Comparison of ENCODE assay signal across 15 cellular contexts in genomic region chr2:9280204-9280603, GRCh38.
"Had no signal": no experiment of that assay in that cellular context is flagged by ENCODE, and none has a peak within 500 bp of the region (broad histone marks: within the 10 kb centered on the region; RNA-seq: fewer than 3 reads in every experiment).

No MANE protein-coding gene starts in this region.

- H3K4me1 Mint-ChIP-seq: activated CD4-positive, alpha-beta memory T cell treated with anti-CD3 and anti-CD28 coated beads, Interleukin-2, amount 10 ng/mL, durations not matched to agents 7 days and 5 days; activated naive CD4-positive, alpha-beta T cell treated with anti-CD3 and anti-CD28 coated beads, Interleukin-2, amount 50 U/mL, for 24 hours; stimulated activated effector memory CD8-positive, alpha-beta T cell treated with anti-CD3 and anti-CD28 coated beads, Interleukin-12 subunit alpha, Interleukin-12 subunit beta, amount 100 ng/mL, for 72 hours had no signal

- H3K4me3 Mint-ChIP-seq: activated CD4-positive, alpha-beta memory T cell treated with anti-CD3 and anti-CD28 coated beads, Interleukin-2, amount 10 ng/mL, durations not matched to agents 7 days and 5 days; activated naive CD4-positive, alpha-beta T cell treated with anti-CD3 and anti-CD28 coated beads, Interleukin-2, amount 50 U/mL, for 24 hours; activated T-cell treated with anti-CD3 and anti-CD28 coated beads, Interleukin-2, amount 50 U/mL, for 4 hours; endodermal cell; neural crest cell; stimulated activated effector memory CD8-positive, alpha-beta T cell treated with anti-CD3 and anti-CD28 coated beads, Interleukin-12 subunit alpha, Interleukin-12 subunit beta, amount 100 ng/mL, for 72 hours; WTC11 had no signal

- H3K9me3 ChIP-seq: adrenal gland, gastrocnemius medialis, heart right ventricle, ovary had no signal

- H3K27ac Mint-ChIP-seq: activated CD4-positive, alpha-beta memory T cell treated with anti-CD3 and anti-CD28 coated beads, Interleukin-2, amount 10 ng/mL, durations not matched to agents 7 days and 5 days; activated naive CD4-positive, alpha-beta T cell treated with anti-CD3 and anti-CD28 coated beads, Interleukin-2, amount 50 U/mL, for 24 hours; endodermal cell; stimulated activated effector memory CD8-positive, alpha-beta T cell treated with anti-CD3 and anti-CD28 coated beads, Interleukin-12 subunit alpha, Interleukin-12 subunit beta, amount 100 ng/mL, for 72 hours had no signal

- H3K36me3 Mint-ChIP-seq: activated naive CD4-positive, alpha-beta T cell treated with anti-CD3 and anti-CD28 coated beads, Interleukin-2, amount 50 U/mL, for 24 hours; stimulated activated effector memory CD8-positive, alpha-beta T cell treated with anti-CD3 and anti-CD28 coated beads, Interleukin-12 subunit alpha, Interleukin-12 subunit beta, amount 100 ng/mL, for 72 hours; WTC11 had no signal

- H3K36me3 ChIP-seq: adrenal gland, cardiac muscle cell, gastrocnemius medialis, ovary had no signal

- ATAC-seq: activated T-cell treated with anti-CD3 and anti-CD28 coated beads, Interleukin-2, amount 50 U/mL, for 4 hours; gastrocnemius medialis; heart right ventricle; stimulated activated effector memory CD8-positive, alpha-beta T cell treated with anti-CD3 and anti-CD28 coated beads, Interleukin-12 subunit alpha, Interleukin-12 subunit beta, amount 100 ng/mL, for 72 hours; WTC11 had no signal

- H3K27ac ChIP-seq: adrenal gland, cardiac muscle cell, dorsolateral prefrontal cortex, gastrocnemius medialis, ovary had no signal

- DNase-seq: activated CD4-positive, alpha-beta memory T cell treated with anti-CD3 and anti-CD28 coated beads, Interleukin-2, amount 10 ng/mL, durations not matched to agents 7 days and 5 days; activated CD4-positive, alpha-beta T cell treated with anti-CD3 and anti-CD28 coated beads for 4 hours; activated effector memory CD4-positive, alpha-beta T cell treated with Interleukin-2 at 50 U/mL for 16 hours; activated T-cell treated with anti-CD3 and anti-CD28 coated beads, Interleukin-2, amount 50 U/mL, for 4 hours; adrenal gland; dorsolateral prefrontal cortex; endodermal cell; gastrocnemius medialis; heart right ventricle; ovary had no signal

- H3K9me3 Mint-ChIP-seq: activated CD4-positive, alpha-beta memory T cell treated with anti-CD3 and anti-CD28 coated beads, Interleukin-2, amount 10 ng/mL, durations not matched to agents 7 days and 5 days; activated naive CD4-positive, alpha-beta T cell treated with anti-CD3 and anti-CD28 coated beads, Interleukin-2, amount 50 U/mL, for 24 hours; activated T-cell treated with anti-CD3 and anti-CD28 coated beads, Interleukin-2, amount 50 U/mL, for 4 hours; endodermal cell; neural crest cell; stimulated activated effector memory CD8-positive, alpha-beta T cell treated with anti-CD3 and anti-CD28 coated beads, Interleukin-12 subunit alpha, Interleukin-12 subunit beta, amount 100 ng/mL, for 72 hours; WTC11 had no signal

- H3K27me3 Mint-ChIP-seq: activated naive CD4-positive, alpha-beta T cell treated with anti-CD3 and anti-CD28 coated beads, Interleukin-2, amount 50 U/mL, for 24 hours had no signal

- H3K4me3 ChIP-seq: adrenal gland, cardiac muscle cell, dorsolateral prefrontal cortex, gastrocnemius medialis, heart right ventricle, ovary had no signal

- H3K27me3 ChIP-seq: adrenal gland, cardiac muscle cell, dorsolateral prefrontal cortex, gastrocnemius medialis, heart right ventricle, ovary had no signal
